In the genomic region with DNA sequence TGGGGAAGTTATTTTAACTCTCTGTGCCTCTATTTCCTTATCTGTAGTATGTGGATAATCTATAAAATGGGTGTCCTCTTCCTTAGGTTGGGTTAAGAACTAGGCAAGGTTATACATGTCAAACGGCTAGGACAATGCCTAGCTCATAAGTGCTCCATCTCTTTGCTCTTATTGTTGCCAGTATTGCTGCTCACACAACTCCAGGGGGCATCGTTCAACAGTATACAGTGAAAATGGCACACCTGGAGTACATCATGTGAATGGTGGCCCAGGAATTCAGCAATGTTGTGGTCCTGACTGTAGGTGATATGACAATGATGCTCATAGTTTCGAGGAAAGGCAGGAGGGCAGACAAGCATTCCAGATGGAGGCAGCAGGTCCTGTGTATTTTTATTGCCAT, we compare ENCODE assay signal across 2 cellular contexts.
TF ChIP-seq lines count a peak whose summit lies in the region.

No MANE protein-coding gene starts in this region.

TF ChIP-seq in SK-N-SH, 30 proteins besides CTCF, POLR2A, EP300 and RAD21 (continued from another document):
- TF ChIP-seq CHD2 (IDR thresholded peaks at IDR 0.05; ENCODE audit: low read length, partially characterized antibody) = no peak
- TF ChIP-seq, protein P1, sequence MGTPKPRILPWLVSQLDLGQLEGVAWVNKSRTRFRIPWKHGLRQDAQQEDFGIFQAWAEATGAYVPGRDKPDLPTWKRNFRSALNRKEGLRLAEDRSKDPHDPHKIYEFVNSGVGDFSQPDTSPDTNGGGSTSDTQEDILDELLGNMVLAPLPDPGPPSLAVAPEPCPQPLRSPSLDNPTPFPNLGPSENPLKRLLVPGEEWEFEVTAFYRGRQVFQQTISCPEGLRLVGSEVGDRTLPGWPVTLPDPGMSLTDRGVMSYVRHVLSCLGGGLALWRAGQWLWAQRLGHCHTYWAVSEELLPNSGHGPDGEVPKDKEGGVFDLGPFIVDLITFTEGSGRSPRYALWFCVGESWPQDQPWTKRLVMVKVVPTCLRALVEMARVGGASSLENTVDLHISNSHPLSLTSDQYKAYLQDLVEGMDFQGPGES (IDR thresholded peaks at IDR 0.05; ENCODE audit: low read depth, low read length) = no peak
- TF ChIP-seq USF1 (IDR thresholded peaks at IDR 0.05; ENCODE audit: borderline replicate concordance, low read depth) = no peak
- TF ChIP-seq, protein P2, sequence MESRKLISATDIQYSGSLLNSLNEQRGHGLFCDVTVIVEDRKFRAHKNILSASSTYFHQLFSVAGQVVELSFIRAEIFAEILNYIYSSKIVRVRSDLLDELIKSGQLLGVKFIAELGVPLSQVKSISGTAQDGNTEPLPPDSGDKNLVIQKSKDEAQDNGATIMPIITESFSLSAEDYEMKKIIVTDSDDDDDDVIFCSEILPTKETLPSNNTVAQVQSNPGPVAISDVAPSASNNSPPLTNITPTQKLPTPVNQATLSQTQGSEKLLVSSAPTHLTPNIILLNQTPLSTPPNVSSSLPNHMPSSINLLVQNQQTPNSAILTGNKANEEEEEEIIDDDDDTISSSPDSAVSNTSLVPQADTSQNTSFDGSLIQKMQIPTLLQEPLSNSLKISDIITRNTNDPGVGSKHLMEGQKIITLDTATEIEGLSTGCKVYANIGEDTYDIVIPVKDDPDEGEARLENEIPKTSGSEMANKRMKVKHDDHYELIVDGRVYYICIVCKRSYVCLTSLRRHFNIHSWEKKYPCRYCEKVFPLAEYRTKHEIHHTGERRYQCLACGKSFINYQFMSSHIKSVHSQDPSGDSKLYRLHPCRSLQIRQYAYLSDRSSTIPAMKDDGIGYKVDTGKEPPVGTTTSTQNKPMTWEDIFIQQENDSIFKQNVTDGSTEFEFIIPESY (IDR thresholded peaks at IDR 0.05; ENCODE audit: borderline replicate concordance, low read depth) = no peak
- TF ChIP-seq FOSL2 (IDR thresholded peaks at IDR 0.05; ENCODE audit: borderline replicate concordance, low read depth) = no peak
- no peak for TF ChIP-seq SMC3 (IDR thresholded peaks at IDR 0.05; ENCODE audit: low read depth, low read length)
- TF ChIP-seq, protein P3, sequence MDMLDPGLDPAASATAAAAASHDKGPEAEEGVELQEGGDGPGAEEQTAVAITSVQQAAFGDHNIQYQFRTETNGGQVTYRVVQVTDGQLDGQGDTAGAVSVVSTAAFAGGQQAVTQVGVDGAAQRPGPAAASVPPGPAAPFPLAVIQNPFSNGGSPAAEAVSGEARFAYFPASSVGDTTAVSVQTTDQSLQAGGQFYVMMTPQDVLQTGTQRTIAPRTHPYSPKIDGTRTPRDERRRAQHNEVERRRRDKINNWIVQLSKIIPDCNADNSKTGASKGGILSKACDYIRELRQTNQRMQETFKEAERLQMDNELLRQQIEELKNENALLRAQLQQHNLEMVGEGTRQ (IDR thresholded peaks at IDR 0.05; ENCODE audit: borderline replicate concordance, low read depth, low read length) = no peak
- no peak for TF ChIP-seq MEF2A (IDR thresholded peaks at IDR 0.05; ENCODE audit: borderline replicate concordance, low read depth)
- TF ChIP-seq MAX (IDR thresholded peaks at IDR 0.05; ENCODE audit: low read depth) = no peak
- TF ChIP-seq GABPA (IDR thresholded peaks at IDR 0.05; ENCODE audit: low read depth) = no peak
- no peak for TF ChIP-seq POLR2AphosphoS5 (IDR thresholded peaks at IDR 0.05; ENCODE audit: low read depth, low read length)
- TF ChIP-seq NRF1 (IDR thresholded peaks at IDR 0.05; ENCODE audit: low read depth, low read length) = no peak

TF ChIP-seq in SK-N-SH treated with all-trans-retinoic acid at 6 μM for 48 hours, 23 proteins besides CTCF, POLR2A, EP300 and RAD21:
- TF ChIP-seq, protein P4, sequence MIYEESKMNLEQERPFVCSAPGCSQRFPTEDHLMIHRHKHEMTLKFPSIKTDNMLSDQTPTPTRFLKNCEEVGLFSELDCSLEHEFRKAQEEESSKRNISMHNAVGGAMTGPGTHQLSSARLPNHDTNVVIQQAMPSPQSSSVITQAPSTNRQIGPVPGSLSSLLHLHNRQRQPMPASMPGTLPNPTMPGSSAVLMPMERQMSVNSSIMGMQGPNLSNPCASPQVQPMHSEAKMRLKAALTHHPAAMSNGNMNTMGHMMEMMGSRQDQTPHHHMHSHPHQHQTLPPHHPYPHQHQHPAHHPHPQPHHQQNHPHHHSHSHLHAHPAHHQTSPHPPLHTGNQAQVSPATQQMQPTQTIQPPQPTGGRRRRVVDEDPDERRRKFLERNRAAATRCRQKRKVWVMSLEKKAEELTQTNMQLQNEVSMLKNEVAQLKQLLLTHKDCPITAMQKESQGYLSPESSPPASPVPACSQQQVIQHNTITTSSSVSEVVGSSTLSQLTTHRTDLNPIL (CRISPR knock-in tag; IDR thresholded peaks at IDR 0.05; ENCODE audit: low read depth) = no peak
- TF ChIP-seq ARNTL (CRISPR knock-in tag; IDR thresholded peaks at IDR 0.05; ENCODE audit: borderline replicate concordance, low read depth) = no peak
- no peak for TF ChIP-seq ZNF565 (CRISPR knock-in tag; conservative IDR thresholded peaks at IDR 0.05; ENCODE audit: low read depth)
- no peak for TF ChIP-seq TOX (CRISPR knock-in tag; IDR thresholded peaks at IDR 0.05; ENCODE audit: borderline replicate concordance)
- no peak for TF ChIP-seq CSRNP3 (CRISPR knock-in tag; IDR thresholded peaks at IDR 0.05)
TF ChIP-seq in SK-N-SH treated with all-trans-retinoic acid at 6 μM for 48 hours: peak in this region for 0.
